Comparison of ENCODE assay signal across 19 cellular contexts in the genomic region with DNA sequence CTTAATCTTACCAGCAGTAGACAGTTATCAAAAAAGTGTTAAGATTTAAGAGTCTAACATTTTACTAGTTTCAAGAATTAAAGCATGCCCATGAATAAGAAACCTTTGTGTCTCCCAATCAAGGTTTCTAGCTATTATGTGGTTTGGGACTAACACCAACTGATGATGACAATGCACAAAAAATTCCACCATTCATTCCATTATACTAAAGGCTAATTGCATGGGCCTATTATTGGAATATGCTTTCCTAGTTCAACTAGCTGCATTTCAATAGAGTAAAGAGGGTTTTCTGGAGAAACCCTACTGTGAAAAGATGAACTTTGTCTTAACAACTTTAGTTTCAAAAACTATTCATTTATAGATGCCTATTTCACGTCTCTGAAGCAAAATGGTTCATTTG. TPM values are rescaled to one million over a fixed set of nuclear protein-coding genes. Genes with fewer than 3 reads are reported as not detected.
DNase-seq lines count a peak whose midpoint lies in the region; ATAC-seq and TF ChIP-seq lines count a peak whose summit lies in the region.
"Had no signal": no experiment of that assay in that cellular context is flagged by ENCODE, and none has a peak within 500 bp of the region (broad histone marks: within the 10 kb centered on the region; RNA-seq: fewer than 3 reads in every experiment).

No MANE protein-coding gene starts in this region.

- peaks cover 89% of the 10 kb centered on the region for H3K4me1 Mint-ChIP-seq in activated naive CD4-positive, alpha-beta T cell treated with anti-CD3 and anti-CD28 coated beads, Interleukin-2, amount 50 U/mL, for 24 hours

- H3K36me3 Mint-ChIP-seq in activated naive CD4-positive, alpha-beta T cell treated with anti-CD3 and anti-CD28 coated beads, Interleukin-2, amount 50 U/mL, for 24 hours = peaks cover 31% of the 10 kb centered on the region

- H3K4me3 ChIP-seq in HUES48 (ENCODE audit: low read depth, low read length) (no peak overlapping the region), astrocyte of the spinal cord (ENCODE audit: low read depth, low read length) (no peak overlapping the region), psoas muscle (no peak overlapping the region), tibial artery (no peak overlapping the region), thyroid gland (replicated peaks in 1 of 3) (no peak overlapping the region)
- H3K4me3 ChIP-seq: heart right ventricle had no signal

- WGBS in psoas muscle, 3 donors = 67 to 87% (median 82%) methylated on average over 1 of the region's 1 CpG
- 88 to 94% methylated on average over 1 of the region's 1 CpG for WGBS in thyroid gland, 2 donors

- no peak for DNase-seq in activated naive CD4-positive, alpha-beta T cell treated with anti-CD3 and anti-CD28 coated beads, Interleukin-2, amount 50 U/mL, for 16 hours
- peak; percentile 51 for DNase-seq in astrocyte of the spinal cord (ENCODE audit: low read depth, low spot score)
- no peak for DNase-seq in psoas muscle
- DNase-seq in tibial artery = no peak
- no peak for DNase-seq in medulla oblongata (ENCODE audit: extremely low spot score)
- no peak for DNase-seq in thyroid gland
- DNase-seq: activated CD4-positive, alpha-beta T cell treated with anti-CD3 and anti-CD28 coated beads, Interleukin-2, amount 10 ng/mL, durations not matched to agents 24 days and 14 days; activated T-cell treated with anti-CD3 and anti-CD28 coated beads, Interleukin-2, amount 50 U/mL, for 4 hours; cortex of kidney; erythroblast; heart right ventricle; kidney; midbrain; NCI-H1092 treated with DMSO at 0.1 percent for 48 hours; NCI-H2171; stimulated activated naive CD8-positive, alpha-beta T cell treated with anti-CD3 and anti-CD28 coated beads, Interleukin-15, amount 100 ng/mL, for 72 hours had no signal

- ATAC-seq in psoas muscle = no peak
- ATAC-seq: heart right ventricle; stimulated activated naive CD8-positive, alpha-beta T cell treated with anti-CD3 and anti-CD28 coated beads, Interleukin-15, amount 100 ng/mL, for 72 hours had no signal

- intact Hi-C loops in psoas muscle (cut with DNase I) (loop anchor here (5.0 to 10.0 kb wide), 2 partner anchors 44 to 53 kb away; a partner anchor contains a TSS), tibial artery (cut with DNase I; ENCODE audit: low total_unique reads) (no loop called here), thyroid gland (cut with DNase I) (no loop called here)

- in situ Hi-C loops in astrocyte of the spinal cord (cut with HindIII; ENCODE audit: low sequenced_read_pairs) = no loop called here

- peak overlapping the region; percentile 29 for H3K27ac ChIP-seq in HUES48 (ENCODE audit: low read depth, low read length)
- peak overlapping the region; percentile 38 for H3K27ac ChIP-seq in psoas muscle
- no peak overlapping the region for H3K27ac ChIP-seq in tibial artery
- H3K27ac ChIP-seq in thyroid gland = no peak overlapping the region
- H3K27ac ChIP-seq: RWPE1 had no signal

- no peak for TF ChIP-seq POLR2A in thyroid gland (IDR thresholded peaks at IDR 0.05)

- no peaks in the 10 kb centered on the region for H3K27me3 Mint-ChIP-seq in activated naive CD4-positive, alpha-beta T cell treated with anti-CD3 and anti-CD28 coated beads, Interleukin-2, amount 50 U/mL, for 24 hours
- H3K27me3 Mint-ChIP-seq: activated CD4-positive, alpha-beta T cell treated with anti-CD3 and anti-CD28 coated beads, Interleukin-2, amount 10 ng/mL, durations not matched to agents 24 days and 14 days; stimulated activated naive CD8-positive, alpha-beta T cell treated with anti-CD3 and anti-CD28 coated beads, Interleukin-15, amount 100 ng/mL, for 72 hours had no signal

- H3K27me3 ChIP-seq in HUES48 (ENCODE audit: control insufficient read depth, insufficient read depth, low read length) (no peaks in the 10 kb centered on the region), psoas muscle (ENCODE audit: insufficient read depth in 3 of 3, low read length in 2 of 3) (no peaks in the 10 kb centered on the region), tibial artery (no peaks in the 10 kb centered on the region), thyroid gland (no peaks in the 10 kb centered on the region)
- H3K27me3 ChIP-seq: heart right ventricle had no signal

- H3K36me3 ChIP-seq in HUES48 (ENCODE audit: control insufficient read depth, insufficient read depth, low read length) (peaks cover 3% of the 10 kb centered on the region), psoas muscle (ENCODE audit: insufficient read depth in 1 of 2, low read depth in 1 of 2) (no peaks in the 10 kb centered on the region), tibial artery (peaks cover 0 to 8% (median 6%) of the 10 kb centered on the region in 3 donors), thyroid gland (no peaks in the 10 kb centered on the region)

- TF ChIP-seq CTCF in astrocyte of the spinal cord (IDR thresholded peaks at IDR 0.05; ENCODE audit: low read depth, low read length) (no peak), psoas muscle (IDR thresholded peaks at IDR 0.05) (no peak), tibial artery (IDR thresholded peaks at IDR 0.05) (no peak), thyroid gland (IDR thresholded peaks at IDR 0.05) (no peak)

- H3K9ac ChIP-seq in HUES48 (ENCODE audit: low read depth, low read length) = no peak overlapping the region

- no peak overlapping the region for H3K4me3 Mint-ChIP-seq in activated naive CD4-positive, alpha-beta T cell treated with anti-CD3 and anti-CD28 coated beads, Interleukin-2, amount 50 U/mL, for 24 hours
- H3K4me3 Mint-ChIP-seq: activated CD4-positive, alpha-beta T cell treated with anti-CD3 and anti-CD28 coated beads, Interleukin-2, amount 10 ng/mL, durations not matched to agents 24 days and 14 days; activated T-cell treated with anti-CD3 and anti-CD28 coated beads, Interleukin-2, amount 50 U/mL, for 4 hours; stimulated activated naive CD8-positive, alpha-beta T cell treated with anti-CD3 and anti-CD28 coated beads, Interleukin-15, amount 100 ng/mL, for 72 hours had no signal

- H3K9me3 ChIP-seq in HUES48 (ENCODE audit: control insufficient read depth, insufficient read depth, low read length) (no peaks in the 10 kb centered on the region), psoas muscle (no peaks in the 10 kb centered on the region), tibial artery (no peaks in the 10 kb centered on the region), thyroid gland (no peaks in the 10 kb centered on the region)
- H3K9me3 ChIP-seq: heart right ventricle had no signal

- peak overlapping the region; percentile 52 for H3K27ac Mint-ChIP-seq in activated naive CD4-positive, alpha-beta T cell treated with anti-CD3 and anti-CD28 coated beads, Interleukin-2, amount 50 U/mL, for 24 hours
- H3K27ac Mint-ChIP-seq: activated CD4-positive, alpha-beta T cell treated with anti-CD3 and anti-CD28 coated beads, Interleukin-2, amount 10 ng/mL, durations not matched to agents 24 days and 14 days; stimulated activated naive CD8-positive, alpha-beta T cell treated with anti-CD3 and anti-CD28 coated beads, Interleukin-15, amount 100 ng/mL, for 72 hours had no signal

- H3K4me1 ChIP-seq in HUES48 (ENCODE audit: control insufficient read depth, insufficient read depth, low read length) = peaks cover 16% of the 10 kb centered on the region
- peaks cover 77% of the 10 kb centered on the region for H3K4me1 ChIP-seq in psoas muscle
- H3K4me1 ChIP-seq in tibial artery = peaks cover 0 to 75% (median 16%) of the 10 kb centered on the region in 4 donors
- no peaks in the 10 kb centered on the region for H3K4me1 ChIP-seq in thyroid gland

- H3K9me3 Mint-ChIP-seq in activated naive CD4-positive, alpha-beta T cell treated with anti-CD3 and anti-CD28 coated beads, Interleukin-2, amount 50 U/mL, for 24 hours = peaks cover 5% of the 10 kb centered on the region

RNA-seq across cellular contexts. Expression of a gene that starts 44.6 kb away (rescaled TPM):
- 100 to 1,000 TPM in 1 of 4 donors, 10 to 100 TPM in 3; 75.9 to 111 (median 77.4) TPM for total RNA-seq in psoas muscle
- polyA plus RNA-seq in psoas muscle = 100 to 1,000 TPM in 1 of 3 donors, 10 to 100 TPM in 2; 17.3 to 115 (median 50.5) TPM
- 100 to 1,000 TPM in 3 of 4 donors, 10 to 100 TPM in 1; 97.7 to 156 (median 122) TPM for total RNA-seq in thyroid gland

Comparison
In these comparisons a context has a peak if more than half of its experiments do, and no peak if none do; other contexts are left out.
1. H3K27ac ChIP-seq: peak in HUES48 (single experiment) and psoas muscle (single experiment); none in tibial artery (0 of 2) and thyroid gland (0 of 3).
2. intact Hi-C loops: an anchor here in psoas muscle (5.0 to 10.0 kb wide); none called in tibial artery and thyroid gland.